10 cellular contexts compared by ENCODE assay signal in genomic region chr1:211610779-211611556, GRCh38. TPM values are rescaled to one million over a fixed set of nuclear protein-coding genes. Genes with fewer than 3 reads are reported as not detected.
DNase-seq lines count a peak whose midpoint lies in the region; ATAC-seq and TF ChIP-seq lines count a peak whose summit lies in the region.
"Had no signal": no experiment of that assay in that cellular context is flagged by ENCODE, and none has a peak within 500 bp of the region (broad histone marks: within the 10 kb centered on the region; RNA-seq: fewer than 3 reads in every experiment).

No MANE protein-coding gene starts in this region.

- WGBS in aorta, 2 donors = 10 to 15% methylated on average over 9 of the region's 9 CpGs

- intact Hi-C loops in aorta (cut with DNase I) = loop anchor here in 1 of 2 donors (5.0 kb wide), 1 partner anchor 34 kb away; the partner anchor contains the start of gene SLC30A1

- ATAC-seq in aorta (ENCODE audit: low FRiP score) (peak; percentile 42), HG03175 (IDR thresholded peaks at IDR 0.05; ENCODE audit: unreplicated experiment) (no peak), GM19467 (IDR thresholded peaks at IDR 0.05; ENCODE audit: unreplicated experiment) (no peak)

- no peaks in the 10 kb centered on the region for H3K36me3 Mint-ChIP-seq in brain

- H3K4me3 Mint-ChIP-seq in brain = peak overlapping the region in 1 of 5 experiments; percentile 10

- H3K36me3 ChIP-seq in aorta (ENCODE audit: control insufficient read depth in 1 of 2, insufficient read depth in 2 of 2, low read length in 1 of 2) = no peaks in the 10 kb centered on the region

- no peaks in the 10 kb centered on the region for H3K27me3 ChIP-seq in aorta (ENCODE audit: control insufficient read depth in 1 of 2, insufficient read depth in 2 of 2, low read length in 1 of 2)

- H3K27ac Mint-ChIP-seq in brain = peak overlapping the region in 3 of 5 experiments; percentile 8 to 78 (median 72)
- H3K27ac Mint-ChIP-seq: progenitor cell of endocrine pancreas had no signal

- peaks cover 0 to 4% (median 0%) of the 10 kb centered on the region in 5 experiments for H3K9me3 Mint-ChIP-seq in brain

- DNase-seq in SIG-M5 treated with dmso at 0.1 percent for 504 hours (lab: John Stamatoyannopoulos, UW; ENCODE audit: unreplicated experiment) = peak; percentile 45
- no peak for DNase-seq in SIG-M5 (lab: John Stamatoyannopoulos, UW)
- peak; percentile 40 for DNase-seq in kidney tubule cell (ENCODE audit: low spot score)
- DNase-seq in aorta = peak in 1 of 2 donors; percentile 81
- DNase-seq in NCI-H2107 treated with DMSO at 0.1 percent for 48 hours (lab: John Stamatoyannopoulos, UW; ENCODE audit: unreplicated experiment) = no peak
- DNase-seq: T-helper 9 cell had no signal

- H3K9me3 ChIP-seq in aorta (ENCODE audit: control insufficient read depth, low read length) = no peaks in the 10 kb centered on the region

- no peak for TF ChIP-seq CTCF in brain (conservative IDR thresholded peaks at IDR 0.05)

- H3K27me3 Mint-ChIP-seq in brain = peaks cover 4% of the 10 kb centered on the region

- H3K27ac ChIP-seq in aorta (ENCODE audit: low read depth in 1 of 2, low read length in 2 of 2) = peak overlapping the region in 1 of 2 donors; percentile 4

- no peaks in the 10 kb centered on the region for H3K4me1 ChIP-seq in aorta (ENCODE audit: control insufficient read depth in 1 of 2, insufficient read depth in 2 of 2, low read length in 2 of 2)

- no peak overlapping the region for H3K4me3 ChIP-seq in aorta (ENCODE audit: low read length in 2 of 2)

- peaks cover 32% of the 10 kb centered on the region for H3K4me1 Mint-ChIP-seq in brain

RNA-seq across cellular contexts. Expression of gene SLC30A1, which starts 32.0 kb away (rescaled TPM):
- polyA plus RNA-seq in brain (ENCODE audit: insufficient read depth, low read depth, low replicate concordance) (3.7 TPM), aorta (1 to 10 TPM; 6.1 to 7.8 TPM)
- 10 to 100 TPM; 17.0 to 24.4 TPM for total RNA-seq in aorta

Comparison
In these comparisons a context has a peak if more than half of its experiments do, and no peak if none do; other contexts are left out.
1. DNase-seq: peak in SIG-M5 treated with dmso at 0.1 percent for 504 hours (single experiment) and kidney tubule cell (single experiment); none in SIG-M5 (single experiment) and NCI-H2107 treated with DMSO at 0.1 percent for 48 hours (single experiment).